24 cellular contexts compared by ENCODE assay signal in genomic region chr12:15118946-15119345, GRCh38.
"Had no signal": no experiment of that assay in that cellular context is flagged by ENCODE, and none has a peak within 500 bp of the region (broad histone marks: within the 10 kb centered on the region; RNA-seq: fewer than 3 reads in every experiment).

No MANE protein-coding gene starts in this region.

- H3K36me3 Mint-ChIP-seq: activated CD4-positive, alpha-beta memory T cell treated with anti-CD3 and anti-CD28 coated beads for 36 hours; activated naive CD4-positive, alpha-beta T cell treated with anti-CD3 and anti-CD28 coated beads, Interleukin-2, amount 50 U/mL, for 72 hours; IgD-negative memory B cell had no signal

- H3K36me3 ChIP-seq: cardiac muscle cell had no signal

- H3K27me3 ChIP-seq: ascending aorta, body of pancreas, cardiac muscle cell had no signal

- H3K4me3 ChIP-seq: ascending aorta, body of pancreas, cardiac muscle cell had no signal

- H3K4me1 Mint-ChIP-seq: activated CD4-positive, alpha-beta T cell treated with anti-CD3 and anti-CD28 coated beads, Interleukin-2, amount 10 ng/mL, durations not matched to agents 7 days and 5 days; activated naive CD8-positive, alpha-beta T cell treated with anti-CD3 and anti-CD28 coated beads, Interleukin-2, amount 50 U/mL, for 24 hours had no signal

- H3K4me1 ChIP-seq: body of pancreas had no signal

- H3K4me3 Mint-ChIP-seq: activated CD4-positive, alpha-beta memory T cell treated with anti-CD3 and anti-CD28 coated beads for 36 hours; activated CD4-positive, alpha-beta T cell treated with anti-CD3 and anti-CD28 coated beads, Interleukin-2, amount 10 ng/mL, durations not matched to agents 7 days and 5 days; activated naive CD8-positive, alpha-beta T cell treated with anti-CD3 and anti-CD28 coated beads, Interleukin-2, amount 50 U/mL, for 24 hours; activated T-cell treated with anti-CD3 and anti-CD28 coated beads, Interleukin-2, amount 50 U/mL, for 4 hours; IgD-negative memory B cell had no signal

- H3K27ac Mint-ChIP-seq: activated CD4-positive, alpha-beta memory T cell treated with anti-CD3 and anti-CD28 coated beads for 36 hours; activated CD4-positive, alpha-beta T cell treated with anti-CD3 and anti-CD28 coated beads, Interleukin-2, amount 10 ng/mL, durations not matched to agents 7 days and 5 days; activated naive CD4-positive, alpha-beta T cell treated with anti-CD3 and anti-CD28 coated beads, Interleukin-2, amount 50 U/mL, for 72 hours; activated naive CD8-positive, alpha-beta T cell treated with anti-CD3 and anti-CD28 coated beads, Interleukin-2, amount 50 U/mL, for 24 hours; IgD-negative memory B cell had no signal

- DNase-seq: activated CD4-positive, alpha-beta memory T cell treated with anti-CD3 and anti-CD28 coated beads for 36 hours; activated CD4-positive, alpha-beta T cell treated with anti-CD3 and anti-CD28 coated beads, Interleukin-2, amount 10 ng/mL, durations not matched to agents 7 days and 5 days; activated CD4-positive, CD25-positive, alpha-beta regulatory T cell; activated CD8-positive, alpha-beta memory T cell treated with anti-CD3 and anti-CD28 coated beads for 24 hours; activated effector memory CD4-positive, alpha-beta T cell treated with anti-CD3 and anti-CD28 coated beads, Interleukin-2, amount 50 U/mL, for 16 hours; activated naive CD4-positive, alpha-beta T cell treated with Interleukin-2 at 50 U/mL for 16 hours; activated naive CD8-positive, alpha-beta T cell treated with anti-CD3 and anti-CD28 coated beads, Interleukin-2, amount 50 U/mL, for 24 hours; activated T-cell treated with anti-CD3 and anti-CD28 coated beads, Interleukin-2, amount 50 U/mL, for 4 hours; amniotic stem cell; body of pancreas; KG1; NCI-H1092; NCI-H1930; NCI-H2171; NCI-H226; NCI-H510A treated with DMSO at 0.1 percent for 48 hours; NCI-H774; SK-N-SH; T-helper 1 cell had no signal

- H3K27ac ChIP-seq: body of pancreas, cardiac muscle cell, VCaP had no signal

- H3K9me3 Mint-ChIP-seq: activated CD4-positive, alpha-beta memory T cell treated with anti-CD3 and anti-CD28 coated beads for 36 hours; activated CD4-positive, alpha-beta T cell treated with anti-CD3 and anti-CD28 coated beads, Interleukin-2, amount 10 ng/mL, durations not matched to agents 7 days and 5 days; activated naive CD4-positive, alpha-beta T cell treated with anti-CD3 and anti-CD28 coated beads, Interleukin-2, amount 50 U/mL, for 72 hours; activated naive CD8-positive, alpha-beta T cell treated with anti-CD3 and anti-CD28 coated beads, Interleukin-2, amount 50 U/mL, for 24 hours; activated T-cell treated with anti-CD3 and anti-CD28 coated beads, Interleukin-2, amount 50 U/mL, for 4 hours; IgD-negative memory B cell had no signal

- H3K9me3 ChIP-seq: ascending aorta, body of pancreas, SK-N-SH had no signal
